Comparison of ENCODE assay signal across 14 cellular contexts in the genomic region with DNA sequence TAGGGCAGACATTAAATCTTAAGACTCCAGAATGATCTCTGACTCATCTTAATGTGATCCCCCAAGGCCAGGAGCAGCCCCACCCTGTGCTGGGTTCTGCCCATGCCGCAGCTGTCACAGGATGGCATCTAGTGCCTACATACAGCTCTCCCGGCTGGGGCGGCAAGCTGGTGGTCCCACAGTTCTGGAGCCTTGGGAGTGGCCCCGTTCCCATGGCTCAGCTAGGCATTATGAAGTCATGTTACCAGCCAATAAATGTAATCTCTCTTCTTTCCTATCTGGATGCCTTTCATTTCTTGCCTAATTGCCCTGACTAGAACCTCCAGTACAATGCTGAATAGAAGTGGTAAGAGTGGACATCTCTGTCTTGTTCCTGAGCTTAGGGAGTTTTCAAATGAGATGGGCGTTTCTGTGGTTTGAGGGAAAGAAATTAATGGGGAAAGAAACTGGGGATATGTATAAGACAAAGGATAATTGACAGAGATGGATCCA.
DNase-seq lines count a peak whose midpoint lies in the region; ATAC-seq, FAIRE-seq and TF ChIP-seq lines count a peak whose summit lies in the region.
"Had no signal": no experiment of that assay in that cellular context is flagged by ENCODE, and none has a peak within 500 bp of the region (broad histone marks: within the 10 kb centered on the region; RNA-seq: fewer than 3 reads in every experiment).

No MANE protein-coding gene starts in this region.

- no peaks in the 10 kb centered on the region for H3K9me3 Mint-ChIP-seq in mesothelial cell of epicardium
- no peaks in the 10 kb centered on the region for H3K9me3 Mint-ChIP-seq in effector memory CD8-positive, alpha-beta T cell
- H3K9me3 Mint-ChIP-seq: stimulated activated naive CD8-positive, alpha-beta T cell treated with anti-CD3 and anti-CD28 coated beads, Interleukin-15, amount 100 ng/mL, for 72 hours had no signal

- TF ChIP-seq POLR2A in H54 (IDR thresholded peaks at IDR 0.05; ENCODE audit: low read depth, low read length) = no peak

- ATAC-seq in GM18907 (IDR thresholded peaks at IDR 0.05; ENCODE audit: unreplicated experiment) (no peak), GM19023 (IDR thresholded peaks at IDR 0.05; ENCODE audit: unreplicated experiment) (no peak)
- ATAC-seq in effector memory CD8-positive, alpha-beta T cell (replicated peaks) = no peak
- ATAC-seq: heart left ventricle; lower lobe of right lung; stimulated activated naive CD8-positive, alpha-beta T cell treated with anti-CD3 and anti-CD28 coated beads, Interleukin-15, amount 100 ng/mL, for 72 hours had no signal

- H3K27me3 Mint-ChIP-seq in mesothelial cell of epicardium (ENCODE audit: low read depth) = no peaks in the 10 kb centered on the region
- H3K27me3 Mint-ChIP-seq in effector memory CD8-positive, alpha-beta T cell = no peaks in the 10 kb centered on the region
- H3K27me3 Mint-ChIP-seq: stimulated activated naive CD8-positive, alpha-beta T cell treated with anti-CD3 and anti-CD28 coated beads, Interleukin-15, amount 100 ng/mL, for 72 hours had no signal

- DNase-seq in AG08395 (ENCODE audit: low spot score) = peak; percentile 14
- DNase-seq in H54 (ENCODE audit: insufficient read length, low spot score) = peak; percentile 18
- DNase-seq in astrocyte of the hippocampus (ENCODE audit: low read depth, low spot score) = peak; percentile 36
- DNase-seq in mesothelial cell of epicardium (ENCODE audit: low spot score in 2 of 2, unreplicated experiment in 2 of 2) = no peak
- DNase-seq in activated gamma-delta T cell (lab: John Stamatoyannopoulos, UW) = no peak
- no peak for DNase-seq in effector memory CD8-positive, alpha-beta T cell
- DNase-seq: activated CD4-positive, alpha-beta T cell treated with anti-CD3 and anti-CD28 coated beads, Interleukin-2, amount 50 U/mL, for 1 hour; effector CD8-positive, alpha-beta T cell; heart left ventricle; lower lobe of right lung; stimulated activated CD4-positive, alpha-beta T cell treated with anti-CD3 and anti-CD28 coated beads, Interleukin-1b, Interleukin-23, amount 100 ng/mL, for 48 hours; stimulated activated naive CD8-positive, alpha-beta T cell treated with anti-CD3 and anti-CD28 coated beads, Interleukin-15, amount 100 ng/mL, for 72 hours had no signal

- H3K4me1 Mint-ChIP-seq in mesothelial cell of epicardium = peaks cover 17% of the 10 kb centered on the region
- peaks cover 2 to 12% of the 10 kb centered on the region in 2 donors for H3K4me1 Mint-ChIP-seq in effector memory CD8-positive, alpha-beta T cell (ENCODE audit: low read depth in 2 of 2)

- FAIRE-seq in H54 (lab: Jason Lieb, UNC) = no peak

- H3K4me3 Mint-ChIP-seq in mesothelial cell of epicardium = no peak overlapping the region
- no peak overlapping the region for H3K4me3 Mint-ChIP-seq in effector memory CD8-positive, alpha-beta T cell
- H3K4me3 Mint-ChIP-seq: stimulated activated naive CD8-positive, alpha-beta T cell treated with anti-CD3 and anti-CD28 coated beads, Interleukin-15, amount 100 ng/mL, for 72 hours had no signal

- H3K36me3 Mint-ChIP-seq in mesothelial cell of epicardium = peaks cover 28% of the 10 kb centered on the region
- H3K36me3 Mint-ChIP-seq in effector memory CD8-positive, alpha-beta T cell (ENCODE audit: insufficient read depth) = peaks cover 90% of the 10 kb centered on the region

- TF ChIP-seq CTCF in mesothelial cell of epicardium (IDR thresholded peaks at IDR 0.05; ENCODE audit: unreplicated experiment) = no peak

- H3K27ac Mint-ChIP-seq in mesothelial cell of epicardium = peak overlapping the region; percentile 0
- no peak overlapping the region for H3K27ac Mint-ChIP-seq in effector memory CD8-positive, alpha-beta T cell

Comparison
In these comparisons a context has a peak if more than half of its experiments do, and no peak if none do; other contexts are left out.
1. DNase-seq: peak in AG08395 (single experiment), H54 (single experiment) and astrocyte of the hippocampus (single experiment); none in mesothelial cell of epicardium (0 of 2), activated gamma-delta T cell (single experiment) and effector memory CD8-positive, alpha-beta T cell (0 of 3).